ENCODE assay signal across 1 cellular context in the genomic region with DNA sequence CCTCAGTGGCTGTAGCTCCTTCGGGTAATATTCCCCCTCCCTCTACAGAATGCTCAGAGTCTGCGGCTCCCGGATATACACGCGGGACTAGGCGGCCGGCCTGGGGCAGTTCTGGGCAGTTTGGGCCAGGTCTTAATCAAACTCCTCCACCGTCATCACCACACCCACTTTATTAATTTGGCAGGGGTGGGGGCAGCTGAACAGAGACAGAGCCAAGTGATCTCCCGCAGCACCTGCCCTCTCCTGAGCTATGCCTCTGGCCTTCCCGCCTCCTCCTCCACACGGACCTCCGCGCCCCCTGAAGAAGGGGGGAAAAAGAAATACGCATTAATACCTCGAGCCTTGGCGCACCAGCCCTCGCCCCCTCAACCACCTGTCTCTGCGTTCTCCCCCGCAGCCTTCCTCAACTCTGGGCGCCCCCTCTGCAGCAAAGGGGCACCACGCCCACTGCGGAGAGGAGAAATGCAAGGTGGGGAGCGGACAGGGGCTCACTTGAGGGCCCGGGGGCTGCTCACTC.
TF ChIP-seq lines count a peak whose summit lies in the region.

No MANE protein-coding gene starts in this region.

TF ChIP-seq in K562, 482 proteins besides CTCF, POLR2A, EP300 and RAD21 (continued from another document and continues in another):
- TF ChIP-seq ZNF551 (CRISPR knock-in tag; IDR thresholded peaks at IDR 0.05) (no peak), NCOA2 (IDR thresholded peaks at IDR 0.05; ENCODE audit: partially characterized antibody in 2 of 2) (no peak), CBFA2T3 (IDR thresholded peaks at IDR 0.05) (no peak), ZNF436 (CRISPR knock-in tag; IDR thresholded peaks at IDR 0.05) (no peak), ZBTB8A (IDR thresholded peaks at IDR 0.05; ENCODE audit: partially characterized antibody) (no peak), ZNF239 (CRISPR knock-in tag; IDR thresholded peaks at IDR 0.05) (no peak), L3MBTL2 (IDR thresholded peaks at IDR 0.05) (peak; percentile 10; the same call in 1 of the 2 replicates), GATAD2A (IDR thresholded peaks at IDR 0.05) (no peak), HDAC2 (IDR thresholded peaks at IDR 0.05) (peak; percentile 35; the same call in 1 of the 2 replicates), ARHGAP35 (IDR thresholded peaks at IDR 0.05; ENCODE audit: partially characterized antibody) (no peak), KLF16 (IDR thresholded peaks at IDR 0.05) (peak; percentile 97), COPS2 (conservative IDR thresholded peaks at IDR 0.05) (no peak), ZKSCAN8 (CRISPR knock-in tag; IDR thresholded peaks at IDR 0.05) (no peak), TAF15 (IDR thresholded peaks at IDR 0.05; ENCODE audit: low read depth, low read length) (no peak), NFYB (IDR thresholded peaks at IDR 0.05; ENCODE audit: extremely low read depth, insufficient read length) (no peak), ETV1 (tag; conservative IDR thresholded peaks at IDR 0.05; ENCODE audit: low read depth) (no peak), RHOXF2B (CRISPR knock-in tag; conservative IDR thresholded peaks at IDR 0.05) (no peak), MYC (IDR thresholded peaks at IDR 0.05; ENCODE audit: low read depth, low read length) (0 out of 2 replicates have a peak, but pooled peaks have one; percentile 51), MYC (CRISPR knock-in tag; IDR thresholded peaks at IDR 0.05; ENCODE audit: borderline replicate concordance, low read depth) (no peak), RBM25 (IDR thresholded peaks at IDR 0.05; ENCODE audit: low read depth, low read length, severe bottlenecking) (no peak), SMC3 (conservative IDR thresholded peaks at IDR 0.05; ENCODE audit: insufficient read depth, low read depth, low read length) (no peak), BRD4 (IDR thresholded peaks at IDR 0.05) (0 out of 2 replicates have a peak, but pooled peaks have one; percentile 19), ZNF76 (CRISPR knock-in tag; IDR thresholded peaks at IDR 0.05; ENCODE audit: borderline replicate concordance) (no peak), LEF1 (IDR thresholded peaks at IDR 0.05) (no peak), CBX1 (IDR thresholded peaks at IDR 0.05; ENCODE audit: low read depth) (no peak), PTBP1 (IDR thresholded peaks at IDR 0.05; ENCODE audit: low read depth, low read length) (no peak), CBFB (CRISPR knock-in tag; IDR thresholded peaks at IDR 0.05) (no peak), ZNF561 (CRISPR knock-in tag; conservative IDR thresholded peaks at IDR 0.05) (no peak), ILK (tag; IDR thresholded peaks at IDR 0.05; ENCODE audit: borderline replicate concordance, low read depth) (no peak), KAT7 (CRISPR knock-in tag; IDR thresholded peaks at IDR 0.05; ENCODE audit: borderline replicate concordance) (0 out of 2 replicates have a peak, but pooled peaks have one; percentile 10), BCOR (IDR thresholded peaks at IDR 0.05) (no peak), DPF2 (IDR thresholded peaks at IDR 0.05) (0 out of 2 replicates have a peak, but pooled peaks have one; percentile 19), EGR1 (conservative IDR thresholded peaks at IDR 0.05) (peak; percentile 47), SAP30 (IDR thresholded peaks at IDR 0.05; ENCODE audit: borderline replicate concordance, insufficient read depth, low read depth, low read length, poor library complexity, severe bottlenecking) (peak; percentile 58), SIN3A (IDR thresholded peaks at IDR 0.05; ENCODE audit: borderline replicate concordance in 2 of 2, control insufficient read depth in 1 of 2, low read depth in 2 of 2, low read length in 2 of 2) (no peak), ZNF766 (CRISPR knock-in tag; conservative IDR thresholded peaks at IDR 0.05) (no peak; the same call in 1 of the 2 replicates), NBN (IDR thresholded peaks at IDR 0.05; ENCODE audit: low read depth) (no peak), GTF2F1 (IDR thresholded peaks at IDR 0.05; ENCODE audit: low read depth, low read length) (no peak), POLR2H (tag; IDR thresholded peaks at IDR 0.05; ENCODE audit: low read depth) (no peak), ZNF354B (CRISPR knock-in tag; IDR thresholded peaks at IDR 0.05) (no peak), STAT5B (CRISPR knock-in tag; IDR thresholded peaks at IDR 0.05) (no peak)
- TF ChIP-seq, protein P1, sequence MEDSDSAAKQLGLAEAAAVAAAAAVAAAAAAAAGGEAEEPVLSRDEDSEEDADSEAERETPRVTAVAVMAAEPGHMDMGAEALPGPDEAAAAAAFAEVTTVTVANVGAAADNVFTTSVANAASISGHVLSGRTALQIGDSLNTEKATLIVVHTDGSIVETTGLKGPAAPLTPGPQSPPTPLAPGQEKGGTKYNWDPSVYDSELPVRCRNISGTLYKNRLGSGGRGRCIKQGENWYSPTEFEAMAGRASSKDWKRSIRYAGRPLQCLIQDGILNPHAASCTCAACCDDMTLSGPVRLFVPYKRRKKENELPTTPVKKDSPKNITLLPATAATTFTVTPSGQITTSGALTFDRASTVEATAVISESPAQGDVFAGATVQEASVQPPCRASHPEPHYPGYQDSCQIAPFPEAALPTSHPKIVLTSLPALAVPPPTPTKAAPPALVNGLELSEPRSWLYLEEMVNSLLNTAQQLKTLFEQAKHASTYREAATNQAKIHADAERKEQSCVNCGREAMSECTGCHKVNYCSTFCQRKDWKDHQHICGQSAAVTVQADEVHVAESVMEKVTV (CRISPR knock-in tag; IDR thresholded peaks at IDR 0.05) = no peak
- TF ChIP-seq, protein P2, sequence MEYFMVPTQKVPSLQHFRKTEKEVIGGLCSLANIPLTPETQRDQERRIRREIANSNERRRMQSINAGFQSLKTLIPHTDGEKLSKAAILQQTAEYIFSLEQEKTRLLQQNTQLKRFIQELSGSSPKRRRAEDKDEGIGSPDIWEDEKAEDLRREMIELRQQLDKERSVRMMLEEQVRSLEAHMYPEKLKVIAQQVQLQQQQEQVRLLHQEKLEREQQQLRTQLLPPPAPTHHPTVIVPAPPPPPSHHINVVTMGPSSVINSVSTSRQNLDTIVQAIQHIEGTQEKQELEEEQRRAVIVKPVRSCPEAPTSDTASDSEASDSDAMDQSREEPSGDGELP (CRISPR knock-in tag; IDR thresholded peaks at IDR 0.05; ENCODE audit: borderline replicate concordance) = 0 out of 2 replicates have a peak, but pooled peaks have one; percentile 22
- TF ChIP-seq, protein P3, sequence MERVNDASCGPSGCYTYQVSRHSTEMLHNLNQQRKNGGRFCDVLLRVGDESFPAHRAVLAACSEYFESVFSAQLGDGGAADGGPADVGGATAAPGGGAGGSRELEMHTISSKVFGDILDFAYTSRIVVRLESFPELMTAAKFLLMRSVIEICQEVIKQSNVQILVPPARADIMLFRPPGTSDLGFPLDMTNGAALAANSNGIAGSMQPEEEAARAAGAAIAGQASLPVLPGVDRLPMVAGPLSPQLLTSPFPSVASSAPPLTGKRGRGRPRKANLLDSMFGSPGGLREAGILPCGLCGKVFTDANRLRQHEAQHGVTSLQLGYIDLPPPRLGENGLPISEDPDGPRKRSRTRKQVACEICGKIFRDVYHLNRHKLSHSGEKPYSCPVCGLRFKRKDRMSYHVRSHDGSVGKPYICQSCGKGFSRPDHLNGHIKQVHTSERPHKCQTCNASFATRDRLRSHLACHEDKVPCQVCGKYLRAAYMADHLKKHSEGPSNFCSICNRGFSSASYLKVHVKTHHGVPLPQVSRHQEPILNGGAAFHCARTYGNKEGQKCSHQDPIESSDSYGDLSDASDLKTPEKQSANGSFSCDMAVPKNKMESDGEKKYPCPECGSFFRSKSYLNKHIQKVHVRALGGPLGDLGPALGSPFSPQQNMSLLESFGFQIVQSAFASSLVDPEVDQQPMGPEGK (CRISPR knock-in tag; IDR thresholded peaks at IDR 0.05; ENCODE audit: borderline replicate concordance) = no peak
- TF ChIP-seq, protein P4, sequence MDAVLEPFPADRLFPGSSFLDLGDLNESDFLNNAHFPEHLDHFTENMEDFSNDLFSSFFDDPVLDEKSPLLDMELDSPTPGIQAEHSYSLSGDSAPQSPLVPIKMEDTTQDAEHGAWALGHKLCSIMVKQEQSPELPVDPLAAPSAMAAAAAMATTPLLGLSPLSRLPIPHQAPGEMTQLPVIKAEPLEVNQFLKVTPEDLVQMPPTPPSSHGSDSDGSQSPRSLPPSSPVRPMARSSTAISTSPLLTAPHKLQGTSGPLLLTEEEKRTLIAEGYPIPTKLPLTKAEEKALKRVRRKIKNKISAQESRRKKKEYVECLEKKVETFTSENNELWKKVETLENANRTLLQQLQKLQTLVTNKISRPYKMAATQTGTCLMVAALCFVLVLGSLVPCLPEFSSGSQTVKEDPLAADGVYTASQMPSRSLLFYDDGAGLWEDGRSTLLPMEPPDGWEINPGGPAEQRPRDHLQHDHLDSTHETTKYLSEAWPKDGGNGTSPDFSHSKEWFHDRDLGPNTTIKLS (IDR thresholded peaks at IDR 0.05; ENCODE audit: borderline replicate concordance, low read depth) = no peak
- TF ChIP-seq, protein P5, sequence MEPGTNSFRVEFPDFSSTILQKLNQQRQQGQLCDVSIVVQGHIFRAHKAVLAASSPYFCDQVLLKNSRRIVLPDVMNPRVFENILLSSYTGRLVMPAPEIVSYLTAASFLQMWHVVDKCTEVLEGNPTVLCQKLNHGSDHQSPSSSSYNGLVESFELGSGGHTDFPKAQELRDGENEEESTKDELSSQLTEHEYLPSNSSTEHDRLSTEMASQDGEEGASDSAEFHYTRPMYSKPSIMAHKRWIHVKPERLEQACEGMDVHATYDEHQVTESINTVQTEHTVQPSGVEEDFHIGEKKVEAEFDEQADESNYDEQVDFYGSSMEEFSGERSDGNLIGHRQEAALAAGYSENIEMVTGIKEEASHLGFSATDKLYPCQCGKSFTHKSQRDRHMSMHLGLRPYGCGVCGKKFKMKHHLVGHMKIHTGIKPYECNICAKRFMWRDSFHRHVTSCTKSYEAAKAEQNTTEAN (CRISPR knock-in tag; IDR thresholded peaks at IDR 0.05) = no peak
- TF ChIP-seq, protein P6, sequence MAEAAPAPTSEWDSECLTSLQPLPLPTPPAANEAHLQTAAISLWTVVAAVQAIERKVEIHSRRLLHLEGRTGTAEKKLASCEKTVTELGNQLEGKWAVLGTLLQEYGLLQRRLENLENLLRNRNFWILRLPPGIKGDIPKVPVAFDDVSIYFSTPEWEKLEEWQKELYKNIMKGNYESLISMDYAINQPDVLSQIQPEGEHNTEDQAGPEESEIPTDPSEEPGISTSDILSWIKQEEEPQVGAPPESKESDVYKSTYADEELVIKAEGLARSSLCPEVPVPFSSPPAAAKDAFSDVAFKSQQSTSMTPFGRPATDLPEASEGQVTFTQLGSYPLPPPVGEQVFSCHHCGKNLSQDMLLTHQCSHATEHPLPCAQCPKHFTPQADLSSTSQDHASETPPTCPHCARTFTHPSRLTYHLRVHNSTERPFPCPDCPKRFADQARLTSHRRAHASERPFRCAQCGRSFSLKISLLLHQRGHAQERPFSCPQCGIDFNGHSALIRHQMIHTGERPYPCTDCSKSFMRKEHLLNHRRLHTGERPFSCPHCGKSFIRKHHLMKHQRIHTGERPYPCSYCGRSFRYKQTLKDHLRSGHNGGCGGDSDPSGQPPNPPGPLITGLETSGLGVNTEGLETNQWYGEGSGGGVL (CRISPR knock-in tag; IDR thresholded peaks at IDR 0.05) = no peak
- TF ChIP-seq, protein P7, sequence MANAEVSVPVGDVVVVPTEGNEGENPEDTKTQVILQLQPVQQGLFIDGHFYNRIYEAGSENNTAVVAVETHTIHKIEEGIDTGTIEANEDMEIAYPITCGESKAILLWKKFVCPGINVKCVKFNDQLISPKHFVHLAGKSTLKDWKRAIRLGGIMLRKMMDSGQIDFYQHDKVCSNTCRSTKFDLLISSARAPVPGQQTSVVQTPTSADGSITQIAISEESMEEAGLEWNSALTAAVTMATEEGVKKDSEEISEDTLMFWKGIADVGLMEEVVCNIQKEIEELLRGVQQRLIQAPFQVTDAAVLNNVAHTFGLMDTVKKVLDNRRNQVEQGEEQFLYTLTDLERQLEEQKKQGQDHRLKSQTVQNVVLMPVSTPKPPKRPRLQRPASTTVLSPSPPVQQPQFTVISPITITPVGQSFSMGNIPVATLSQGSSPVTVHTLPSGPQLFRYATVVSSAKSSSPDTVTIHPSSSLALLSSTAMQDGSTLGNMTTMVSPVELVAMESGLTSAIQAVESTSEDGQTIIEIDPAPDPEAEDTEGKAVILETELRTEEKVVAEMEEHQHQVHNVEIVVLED (CRISPR knock-in tag; IDR thresholded peaks at IDR 0.05) = no peak
- TF ChIP-seq, protein P8, sequence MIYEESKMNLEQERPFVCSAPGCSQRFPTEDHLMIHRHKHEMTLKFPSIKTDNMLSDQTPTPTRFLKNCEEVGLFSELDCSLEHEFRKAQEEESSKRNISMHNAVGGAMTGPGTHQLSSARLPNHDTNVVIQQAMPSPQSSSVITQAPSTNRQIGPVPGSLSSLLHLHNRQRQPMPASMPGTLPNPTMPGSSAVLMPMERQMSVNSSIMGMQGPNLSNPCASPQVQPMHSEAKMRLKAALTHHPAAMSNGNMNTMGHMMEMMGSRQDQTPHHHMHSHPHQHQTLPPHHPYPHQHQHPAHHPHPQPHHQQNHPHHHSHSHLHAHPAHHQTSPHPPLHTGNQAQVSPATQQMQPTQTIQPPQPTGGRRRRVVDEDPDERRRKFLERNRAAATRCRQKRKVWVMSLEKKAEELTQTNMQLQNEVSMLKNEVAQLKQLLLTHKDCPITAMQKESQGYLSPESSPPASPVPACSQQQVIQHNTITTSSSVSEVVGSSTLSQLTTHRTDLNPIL (CRISPR knock-in tag; IDR thresholded peaks at IDR 0.05) = no peak
- TF ChIP-seq, protein P9, sequence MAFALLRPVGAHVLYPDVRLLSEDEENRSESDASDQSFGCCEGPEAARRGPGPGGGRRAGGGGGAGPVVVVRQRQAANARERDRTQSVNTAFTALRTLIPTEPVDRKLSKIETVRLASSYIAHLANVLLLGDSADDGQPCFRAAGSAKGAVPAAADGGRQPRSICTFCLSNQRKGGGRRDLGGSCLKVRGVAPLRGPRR (CRISPR knock-in tag; IDR thresholded peaks at IDR 0.05) = no peak
- TF ChIP-seq, protein P10, sequence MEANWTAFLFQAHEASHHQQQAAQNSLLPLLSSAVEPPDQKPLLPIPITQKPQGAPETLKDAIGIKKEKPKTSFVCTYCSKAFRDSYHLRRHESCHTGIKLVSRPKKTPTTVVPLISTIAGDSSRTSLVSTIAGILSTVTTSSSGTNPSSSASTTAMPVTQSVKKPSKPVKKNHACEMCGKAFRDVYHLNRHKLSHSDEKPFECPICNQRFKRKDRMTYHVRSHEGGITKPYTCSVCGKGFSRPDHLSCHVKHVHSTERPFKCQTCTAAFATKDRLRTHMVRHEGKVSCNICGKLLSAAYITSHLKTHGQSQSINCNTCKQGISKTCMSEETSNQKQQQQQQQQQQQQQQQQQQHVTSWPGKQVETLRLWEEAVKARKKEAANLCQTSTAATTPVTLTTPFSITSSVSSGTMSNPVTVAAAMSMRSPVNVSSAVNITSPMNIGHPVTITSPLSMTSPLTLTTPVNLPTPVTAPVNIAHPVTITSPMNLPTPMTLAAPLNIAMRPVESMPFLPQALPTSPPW (CRISPR knock-in tag; IDR thresholded peaks at IDR 0.05) = 0 out of 2 replicates have a peak, but pooled peaks have one; percentile 1
